Comparison of ENCODE assay signal across 19 cellular contexts in the genomic region with DNA sequence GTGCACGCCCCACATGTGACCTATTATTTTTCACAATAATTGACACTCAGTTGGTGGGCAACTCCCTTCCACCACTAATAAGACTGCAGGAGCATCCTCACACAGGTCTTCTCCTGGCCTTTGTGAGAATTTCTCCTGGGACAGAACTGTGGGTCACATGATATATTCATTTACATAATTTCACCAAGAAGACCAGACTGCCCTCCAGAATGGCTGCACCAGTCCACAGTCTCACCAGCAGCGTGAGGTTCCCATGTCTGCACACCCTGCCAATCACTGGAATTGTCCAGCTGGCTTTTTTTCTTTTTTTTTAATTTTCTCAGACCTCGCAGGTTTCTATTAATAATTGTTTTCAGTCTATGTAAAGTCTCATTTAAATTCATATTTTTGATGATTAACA. TPM values are rescaled to one million over a fixed set of nuclear protein-coding genes. Genes with fewer than 3 reads are reported as not detected.
DNase-seq lines count a peak whose midpoint lies in the region; ATAC-seq and TF ChIP-seq lines count a peak whose summit lies in the region.
"Had no signal": no experiment of that assay in that cellular context is flagged by ENCODE, and none has a peak within 500 bp of the region (broad histone marks: within the 10 kb centered on the region; RNA-seq: fewer than 3 reads in every experiment).

No MANE protein-coding gene starts in this region.

- no peak overlapping the region for H2AK5ac ChIP-seq in trophoblast cell (ENCODE audit: low read length)

- no peak overlapping the region for H2BK5ac ChIP-seq in trophoblast cell (ENCODE audit: low read depth, low read length, poor library complexity)

- peaks cover 9% of the 10 kb centered on the region for H3K79me1 ChIP-seq in trophoblast cell (ENCODE audit: low read length)

- TF ChIP-seq CTCF in left ventricle myocardium inferior (IDR thresholded peaks at IDR 0.05; ENCODE audit: borderline replicate concordance) (no peak), heart left ventricle (IDR thresholded peaks at IDR 0.05) (no peak), endodermal cell (conservative IDR thresholded peaks at IDR 0.05) (no peak)

- no peak overlapping the region for H2BK120ac ChIP-seq in trophoblast cell (ENCODE audit: insufficient read depth, low read length, poor library complexity)

- H3K4me3 Mint-ChIP-seq in activated T-cell treated with anti-CD3 and anti-CD28 coated beads, Interleukin-2, amount 50 U/mL, for 72 hours: no peak overlapping the region
- H3K4me3 Mint-ChIP-seq in activated T-cell treated with anti-CD3 and anti-CD28 coated beads, Interleukin-2, amount 50 U/mL, for 24 hours: no peak overlapping the region
- no peak overlapping the region for H3K4me3 Mint-ChIP-seq in endodermal cell
- H3K4me3 Mint-ChIP-seq: CD14-positive monocyte; CD4-positive, alpha-beta memory T cell; GM23338; HFFc6 had no signal

- no peak overlapping the region for H2BK12ac ChIP-seq in trophoblast cell (ENCODE audit: low read length)

- H3K23ac ChIP-seq in trophoblast cell (ENCODE audit: low read length): no peak overlapping the region

- H4K91ac ChIP-seq in trophoblast cell (ENCODE audit: low read depth, low read length): no peak overlapping the region

- H3K4me1 ChIP-seq in left ventricle myocardium inferior (peaks cover 90% of the 10 kb centered on the region), heart left ventricle (peaks cover 4 to 77% (median 32%) of the 10 kb centered on the region in 12 donors), endodermal cell (ENCODE audit: control insufficient read depth, insufficient read depth, low read length) (peaks cover 23% of the 10 kb centered on the region), trophoblast cell (ENCODE audit: control insufficient read depth in 1 of 2, insufficient read depth in 2 of 2, low read length in 2 of 2) (peaks cover 9 to 10% of the 10 kb centered on the region in 2 experiments)

- no peak overlapping the region for H3K4ac ChIP-seq in trophoblast cell (ENCODE audit: low read depth, low read length)

- no peaks in the 10 kb centered on the region for H3K9me3 ChIP-seq in left ventricle myocardium inferior (replicated peaks)
- H3K9me3 ChIP-seq in heart left ventricle: no peaks in the 10 kb centered on the region
- H3K9me3 ChIP-seq in endodermal cell (ENCODE audit: control insufficient read depth, low read length): no peaks in the 10 kb centered on the region
- H3K9me3 ChIP-seq in trophoblast cell (ENCODE audit: insufficient read depth, low read depth, low read length): no peaks in the 10 kb centered on the region
- H3K9me3 ChIP-seq: BLaER1 had no signal

- H3K4me3 ChIP-seq in left ventricle myocardium inferior (no peak overlapping the region), heart left ventricle (no peak overlapping the region), endodermal cell (ENCODE audit: low read length) (no peak overlapping the region), trophoblast cell (ENCODE audit: low read depth, low read length) (no peak overlapping the region)
- H3K4me3 ChIP-seq: BLaER1, GM23338 had no signal

- H3K36me3 Mint-ChIP-seq in activated T-cell treated with anti-CD3 and anti-CD28 coated beads, Interleukin-2, amount 50 U/mL, for 72 hours (ENCODE audit: insufficient read depth in 2 of 2): peaks cover under 1 to 4% of the 10 kb centered on the region in 2 donors
- H3K36me3 Mint-ChIP-seq in activated T-cell treated with anti-CD3 and anti-CD28 coated beads, Interleukin-2, amount 50 U/mL, for 24 hours (ENCODE audit: low read depth): peaks cover 23% of the 10 kb centered on the region
- H3K36me3 Mint-ChIP-seq in endodermal cell (ENCODE audit: low read depth): peaks cover 6% of the 10 kb centered on the region

- TF ChIP-seq POLR2A in heart left ventricle (IDR thresholded peaks at IDR 0.05): no peak

- H3K9me3 Mint-ChIP-seq in activated T-cell treated with anti-CD3 and anti-CD28 coated beads, Interleukin-2, amount 50 U/mL, for 72 hours: no peaks in the 10 kb centered on the region
- H3K9me3 Mint-ChIP-seq in activated T-cell treated with anti-CD3 and anti-CD28 coated beads, Interleukin-2, amount 50 U/mL, for 24 hours: no peaks in the 10 kb centered on the region
- H3K9me3 Mint-ChIP-seq in endodermal cell: no peaks in the 10 kb centered on the region
- H3K9me3 Mint-ChIP-seq: CD4-positive, alpha-beta memory T cell; GM23338; HFFc6 had no signal

- no peak for ATAC-seq in activated T-cell treated with anti-CD3 and anti-CD28 coated beads, Interleukin-2, amount 50 U/mL, for 72 hours (replicated peaks in 1 of 2)
- ATAC-seq in heart left ventricle: no peak
- ATAC-seq: GM23338, HCT116 had no signal

- intact Hi-C loops in left ventricle myocardium inferior (cut with micrococcal nuclease): no loop called here
- intact Hi-C loops in heart left ventricle (cut with DNase I): loop anchor here in 2 of 10 donors (5.0 kb wide), 2 partner anchors 37 to 63 kb away; no protein-coding TSS in a partner anchor

- peak overlapping the region; percentile 88 for H3K27ac Mint-ChIP-seq in activated T-cell treated with anti-CD3 and anti-CD28 coated beads, Interleukin-2, amount 50 U/mL, for 72 hours
- H3K27ac Mint-ChIP-seq in activated T-cell treated with anti-CD3 and anti-CD28 coated beads, Interleukin-2, amount 50 U/mL, for 24 hours: no peak overlapping the region
- no peak overlapping the region for H3K27ac Mint-ChIP-seq in endodermal cell
- H3K27ac Mint-ChIP-seq: CD14-positive monocyte, GM23338, HFFc6 had no signal

- H4K12ac ChIP-seq in trophoblast cell (ENCODE audit: low read depth, low read length): no peak overlapping the region

- no peak overlapping the region for H3K4me2 ChIP-seq in trophoblast cell (ENCODE audit: low read length)
- H3K4me2 ChIP-seq: BLaER1, GM23338 had no signal

- H3K4me1 Mint-ChIP-seq in activated T-cell treated with anti-CD3 and anti-CD28 coated beads, Interleukin-2, amount 50 U/mL, for 72 hours (ENCODE audit: low read depth): peaks cover 29% of the 10 kb centered on the region
- peaks cover 43% of the 10 kb centered on the region for H3K4me1 Mint-ChIP-seq in activated T-cell treated with anti-CD3 and anti-CD28 coated beads, Interleukin-2, amount 50 U/mL, for 24 hours (ENCODE audit: low read depth)
- peaks cover 56% of the 10 kb centered on the region for H3K4me1 Mint-ChIP-seq in endodermal cell

- no peak overlapping the region for H3K9ac ChIP-seq in endodermal cell (ENCODE audit: extremely low read depth, low read length, poor library complexity, severe bottlenecking)
- H3K9ac ChIP-seq in trophoblast cell (ENCODE audit: low read length): no peak overlapping the region
- H3K9ac ChIP-seq: BLaER1 had no signal

- no peak for DNase-seq in activated T-cell treated with anti-CD3 and anti-CD28 coated beads, Interleukin-2, amount 50 U/mL, for 72 hours
- DNase-seq in activated T-cell treated with anti-CD3 and anti-CD28 coated beads, Interleukin-2, amount 50 U/mL, for 24 hours: no peak
- DNase-seq in left ventricle myocardium inferior (no peak), heart left ventricle (no peak), endodermal cell (peak; percentile 24), trophoblast cell (no peak), NCI-H2171 treated with DMSO at 0.1 percent for 48 hours (lab: John Stamatoyannopoulos, UW) (no peak)
- no peak for DNase-seq in stimulated activated CD4-positive, alpha-beta T cell treated with anti-CD3 and anti-CD28 coated beads, Interleukin-2, amount 100 ng/mL, for 24 hours
- DNase-seq: 8988T; CD4-positive, alpha-beta memory T cell; DMS153; DMS79; GDM1; HFFc6 had no signal

- no peaks in the 10 kb centered on the region for H3K27me3 Mint-ChIP-seq in activated T-cell treated with anti-CD3 and anti-CD28 coated beads, Interleukin-2, amount 50 U/mL, for 72 hours (ENCODE audit: low read depth)
- no peaks in the 10 kb centered on the region for H3K27me3 Mint-ChIP-seq in activated T-cell treated with anti-CD3 and anti-CD28 coated beads, Interleukin-2, amount 50 U/mL, for 24 hours
- H3K27me3 Mint-ChIP-seq in endodermal cell (ENCODE audit: insufficient read depth): no peaks in the 10 kb centered on the region
- H3K27me3 Mint-ChIP-seq: CD4-positive, alpha-beta memory T cell had no signal

- H3K36me3 ChIP-seq in left ventricle myocardium inferior (no peaks in the 10 kb centered on the region), heart left ventricle (peaks cover 0 to 13% (median 0%) of the 10 kb centered on the region in 9 donors), endodermal cell (ENCODE audit: control insufficient read depth, insufficient read depth, low read length) (no peaks in the 10 kb centered on the region), trophoblast cell (ENCODE audit: control insufficient read depth in 1 of 2, insufficient read depth in 2 of 2, low read length in 2 of 2) (no peaks in the 10 kb centered on the region)

- peaks cover 8% of the 10 kb centered on the region for H3K79me2 ChIP-seq in trophoblast cell (ENCODE audit: control insufficient read depth, insufficient read depth, low read length, poor library complexity)

- no peak overlapping the region for H3K18ac ChIP-seq in trophoblast cell (ENCODE audit: low read length)

- H3K27me3 ChIP-seq in left ventricle myocardium inferior (ENCODE audit: low read depth) (no peaks in the 10 kb centered on the region), heart left ventricle (no peaks in the 10 kb centered on the region), endodermal cell (ENCODE audit: control insufficient read depth, insufficient read depth, low read length, poor library complexity, severe bottlenecking) (no peaks in the 10 kb centered on the region), trophoblast cell (ENCODE audit: insufficient read depth, low read length) (no peaks in the 10 kb centered on the region)
- H3K27me3 ChIP-seq: BLaER1 had no signal

- no peak overlapping the region for H2AFZ ChIP-seq in trophoblast cell (ENCODE audit: insufficient read depth, low read length, poor library complexity)
- H2AFZ ChIP-seq: GM23338 had no signal

- WGBS in heart left ventricle, 4 donors: 94 to 96% (median 94%) methylated on average over 3 of the region's 3 CpGs
- 94 to 100% methylated on average over 1 to 3 of the region's 3 CpGs for WGBS in endodermal cell (ENCODE audit: insufficient coverage in 1 of 2, insufficient read length in 1 of 2), 2 experiments
- WGBS in trophoblast cell (ENCODE audit: extremely low coverage, insufficient coverage, insufficient read length): no CpG with 5 or more reads among the region's 3 CpGs

- no peak overlapping the region for H4K8ac ChIP-seq in trophoblast cell (ENCODE audit: low read depth, low read length)

- H3K27ac ChIP-seq in left ventricle myocardium inferior (replicated peaks): peak overlapping the region; percentile 88
- peak overlapping the region in 6 of 12 donors; percentile 84 to 92 (median 88) for H3K27ac ChIP-seq in heart left ventricle
- H3K27ac ChIP-seq in endodermal cell (ENCODE audit: low read depth, low read length): no peak overlapping the region
- no peak overlapping the region for H3K27ac ChIP-seq in trophoblast cell (ENCODE audit: low read depth, low read length)
- H3K27ac ChIP-seq: BLaER1, HL-60 had no signal

- H3K14ac ChIP-seq in trophoblast cell (ENCODE audit: low read length): no peak overlapping the region

RNA-seq across cellular contexts. Expression of gene ATP1A1, which starts 41.3 kb away (rescaled TPM):
- 100 to 1,000 TPM; 177 to 206 TPM for total RNA-seq in activated T-cell treated with anti-CD3 and anti-CD28 coated beads, Interleukin-2, amount 50 U/mL, for 72 hours
- total RNA-seq in left ventricle myocardium inferior (230 TPM), heart left ventricle (100 to 1,000 TPM; 175 to 436 (median 241) TPM), endodermal cell (100 to 1,000 TPM; 359 to 398 TPM)
- polyA plus RNA-seq in heart left ventricle: 100 to 1,000 TPM; 115 to 896 TPM
- polyA plus RNA-seq in endodermal cell (2013, experiment 1 of 2): 224 TPM
- polyA plus RNA-seq in endodermal cell (2013, experiment 2 of 2): 222 TPM
- 247 and 256 TPM in 2 replicates for polyA plus RNA-seq in trophoblast cell (2013)
